In the genomic region with DNA sequence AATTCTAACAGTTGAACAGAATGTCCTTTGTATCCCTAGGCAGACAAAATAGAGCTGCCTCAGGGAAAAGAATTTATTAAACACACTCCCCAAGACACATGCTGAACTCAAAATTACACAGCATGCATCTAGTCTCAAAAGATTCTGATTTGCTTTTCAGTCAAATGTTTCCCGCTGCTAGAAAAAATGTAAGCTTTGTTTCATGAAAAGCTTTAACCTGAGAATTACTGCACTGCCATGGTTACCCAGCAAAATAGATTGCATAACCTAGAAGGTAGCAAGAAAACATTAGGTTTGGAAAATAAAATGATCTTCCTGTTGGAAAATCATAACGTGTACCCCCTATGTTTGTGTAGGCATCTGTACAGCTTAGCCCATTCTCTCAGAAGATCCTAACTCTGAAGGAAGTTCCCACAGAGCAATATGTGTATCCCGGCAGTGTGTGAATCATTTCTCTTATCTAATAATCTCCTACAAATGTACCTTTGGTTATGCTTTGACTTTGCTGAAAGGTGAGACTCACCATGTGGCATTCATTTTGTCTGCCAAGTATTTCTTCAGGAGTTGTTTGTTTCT, we compare ENCODE assay signal across 13 cellular contexts.
DNase-seq lines count a peak whose midpoint lies in the region; ATAC-seq and TF ChIP-seq lines count a peak whose summit lies in the region.
"Had no signal": no experiment of that assay in that cellular context is flagged by ENCODE, and none has a peak within 500 bp of the region (broad histone marks: within the 10 kb centered on the region; RNA-seq: fewer than 3 reads in every experiment).

No MANE protein-coding gene starts in this region.

- peaks cover 41% of the 10 kb centered on the region for H3K4me1 ChIP-seq in HUES6 (ENCODE audit: control insufficient read depth, insufficient read depth, low read length)
- H3K4me1 ChIP-seq in SK-N-SH (ENCODE audit: control insufficient read depth in 1 of 2, insufficient read depth in 2 of 2, low read depth in 1 of 2, low read length in 1 of 2) = no peaks in the 10 kb centered on the region
- H3K4me1 ChIP-seq in foreskin keratinocyte = peaks cover 30% of the 10 kb centered on the region
- H3K4me1 ChIP-seq: testis had no signal

- H3K27me3 ChIP-seq in HUES6 (ENCODE audit: control insufficient read depth, insufficient read depth, low read length) (no peaks in the 10 kb centered on the region), SK-N-SH (ENCODE audit: insufficient read depth) (no peaks in the 10 kb centered on the region), foreskin keratinocyte (no peaks in the 10 kb centered on the region)
- H3K27me3 ChIP-seq: cardiac muscle cell, testis had no signal

- H3K4me2 ChIP-seq in SK-N-SH = no peak overlapping the region
- H3K4me2 ChIP-seq: KMS-11 had no signal

- no peaks in the 10 kb centered on the region for H3F3A ChIP-seq in SK-N-SH (replicated peaks; ENCODE audit: insufficient read depth)

- H3K9ac ChIP-seq in HUES6 (ENCODE audit: low read length) = no peak overlapping the region
- H3K9ac ChIP-seq in SK-N-SH = no peak overlapping the region
- H3K9ac ChIP-seq: KMS-11 had no signal

- H3K9me2 ChIP-seq in SK-N-SH = no peaks in the 10 kb centered on the region

- H3K27ac ChIP-seq in HUES6 (ENCODE audit: low read depth, low read length) (peak overlapping the region; percentile 15; the same call in 1 of the 2 replicates), SK-N-SH (ENCODE audit: low read depth in 2 of 2, low read length in 1 of 2) (0 out of 4 replicates have a peak overlapping the region, but pooled peaks of 1 of the 2 experiments have one; percentile 0), foreskin keratinocyte (peak overlapping the region; percentile 59)
- H3K27ac ChIP-seq: cardiac muscle cell, KMS-11, testis had no signal

- no peak for TF ChIP-seq POLR2A in lower leg skin (IDR thresholded peaks at IDR 0.05)

- POLR2A ChIA-PET in SK-N-SH (lab: Yijun Ruan, JAX) = no interaction called here

- DNase-seq in SK-N-SH = no peak
- DNase-seq in foreskin keratinocyte = peak; percentile 69 to 83
- peak; percentile 27 for DNase-seq in pons (ENCODE audit: low spot score)
- no peak for DNase-seq in lower leg skin (ENCODE audit: low spot score in 2 of 2)
- DNase-seq: activated CD4-positive, alpha-beta T cell treated with anti-CD3 and anti-CD28 coated beads, Interleukin-2, amount 50 U/mL, for 1 hour; CD4-positive, CD25-positive, alpha-beta regulatory T cell; mucosa of descending colon; testis had no signal

- H4K20me1 ChIP-seq in SK-N-SH (ENCODE audit: insufficient read depth) = no peaks in the 10 kb centered on the region

- no peak for TF ChIP-seq RAD21 in SK-N-SH (IDR thresholded peaks at IDR 0.05; ENCODE audit: low read length)

- peak; percentile 81 for ATAC-seq in foreskin keratinocyte
- no peak for ATAC-seq in HG03175 (IDR thresholded peaks at IDR 0.05; ENCODE audit: unreplicated experiment)
- no peak for ATAC-seq in GM21390 (IDR thresholded peaks at IDR 0.05; ENCODE audit: unreplicated experiment)
- ATAC-seq: mucosa of descending colon had no signal

- no peak for TF ChIP-seq EP300 in SK-N-SH (IDR thresholded peaks at IDR 0.05; ENCODE audit: borderline replicate concordance in 1 of 2, low read depth in 1 of 2, low read length in 1 of 2)

- 47% methylated on average over 3 of the region's 3 CpGs for WGBS in SK-N-SH (ENCODE audit: low lambda C conversion rate)
- WGBS in lower leg skin, 2 donors = 13 to 38% methylated on average over 3 of the region's 3 CpGs

- no peak overlapping the region for H3K4me3 ChIP-seq in HUES6 (ENCODE audit: low read depth, low read length)
- H3K4me3 ChIP-seq in SK-N-SH (ENCODE audit: low read depth in 2 of 2, low read length in 1 of 2) = no peak overlapping the region
- H3K4me3 ChIP-seq in lower leg skin (ENCODE audit: low read depth, poor library complexity, severe bottlenecking) = no peak overlapping the region
- H3K4me3 ChIP-seq: cardiac muscle cell, mucosa of descending colon, testis had no signal

- H3K36me3 ChIP-seq in HUES6 (ENCODE audit: control insufficient read depth, insufficient read depth, low read length) (no peaks in the 10 kb centered on the region), SK-N-SH (replicated peaks in 1 of 2; ENCODE audit: control insufficient read depth in 1 of 2, insufficient read depth in 2 of 2, low read length in 1 of 2) (no peaks in the 10 kb centered on the region)
- H3K36me3 ChIP-seq: cardiac muscle cell had no signal

- intact Hi-C loops in lower leg skin (cut with DNase I; ENCODE audit: low total_unique reads) = no loop called here

- CTCF ChIA-PET in SK-N-SH (lab: Yijun Ruan, JAX) = no interaction called here

- no peaks in the 10 kb centered on the region for H3K79me2 ChIP-seq in SK-N-SH (ENCODE audit: insufficient read depth)

- H3K9me3 ChIP-seq in HUES6 (ENCODE audit: control insufficient read depth, insufficient read depth, low read depth, low read length) (no peaks in the 10 kb centered on the region), SK-N-SH (no peaks in the 10 kb centered on the region)
- H3K9me3 ChIP-seq: mucosa of descending colon, testis had no signal

- TF ChIP-seq CTCF in SK-N-SH (IDR thresholded peaks at IDR 0.05) (no peak), foreskin keratinocyte (conservative IDR thresholded peaks at IDR 0.05) (no peak), lower leg skin (IDR thresholded peaks at IDR 0.05) (no peak)

- H2AFZ ChIP-seq in SK-N-SH (ENCODE audit: low read depth) = no peak overlapping the region

TF ChIP-seq in SK-N-SH, 30 proteins besides CTCF, POLR2A, EP300 and RAD21:
- no peak for TF ChIP-seq TEAD4 (IDR thresholded peaks at IDR 0.05; ENCODE audit: borderline replicate concordance, insufficient read depth)
- TF ChIP-seq TCF12 (IDR thresholded peaks at IDR 0.05) = 0 out of 2 replicates have a peak, but pooled peaks have one; percentile 10

Comparison
In these comparisons a context has a peak if more than half of its experiments do, and no peak if none do; other contexts are left out.
1. DNase-seq: peak in foreskin keratinocyte (2 of 2) and pons (single experiment); none in SK-N-SH (single experiment) and lower leg skin (0 of 2).